8 cellular contexts compared by ENCODE assay signal in genomic region chr12:94244165-94245133, GRCh38.
DNase-seq lines count a peak whose midpoint lies in the region; ATAC-seq lines count a peak whose summit lies in the region.

No MANE protein-coding gene starts in this region.

- peaks cover 33% of the 10 kb centered on the region for H3K4me1 Mint-ChIP-seq in activated CD4-positive, alpha-beta T cell treated with anti-CD3 and anti-CD28 coated beads, Interleukin-2, amount 10 ng/mL, durations not matched to agents 24 days and 14 days
- H3K4me1 Mint-ChIP-seq in naive thymus-derived CD8-positive, alpha-beta T cell: peaks cover 8 to 62% (median 24%) of the 10 kb centered on the region in 4 donors

- H3K27ac Mint-ChIP-seq in activated CD4-positive, alpha-beta T cell treated with anti-CD3 and anti-CD28 coated beads, Interleukin-2, amount 10 ng/mL, durations not matched to agents 24 days and 14 days: peak overlapping the region; percentile 77
- H3K27ac Mint-ChIP-seq in naive thymus-derived CD8-positive, alpha-beta T cell: peak overlapping the region in 8 of 10 donors; percentile 51 to 88 (median 71)

- peaks cover 79% of the 10 kb centered on the region for H3K36me3 Mint-ChIP-seq in activated CD4-positive, alpha-beta T cell treated with anti-CD3 and anti-CD28 coated beads, Interleukin-2, amount 10 ng/mL, durations not matched to agents 24 days and 14 days (ENCODE audit: low read depth)
- peaks cover 0 to 43% (median 23%) of the 10 kb centered on the region in 3 donors for H3K36me3 Mint-ChIP-seq in naive thymus-derived CD8-positive, alpha-beta T cell

- ATAC-seq in GM19043 (IDR thresholded peaks at IDR 0.05; ENCODE audit: low read depth, unreplicated experiment): peak; percentile 55
- peak; percentile 54 for ATAC-seq in HG03108 (IDR thresholded peaks at IDR 0.05; ENCODE audit: unreplicated experiment)
- ATAC-seq in naive thymus-derived CD8-positive, alpha-beta T cell: peak; percentile 41 to 78

- DNase-seq in activated CD4-positive, alpha-beta T cell treated with anti-CD3 and anti-CD28 coated beads, Interleukin-2, amount 10 ng/mL, durations not matched to agents 24 days and 14 days: peak; percentile 80
- DNase-seq in naive thymus-derived CD8-positive, alpha-beta T cell: peak in 3 of 10 donors; percentile 15 to 42 (median 16)
- DNase-seq in NCI-H524 (lab: John Stamatoyannopoulos, UW): no peak
- no peak for DNase-seq in HuH-7.5 (ENCODE audit: low spot score)
- DNase-seq in midbrain (lab: John Stamatoyannopoulos, UW): no peak
- DNase-seq in islet precursor cell: no peak

- H3K27me3 Mint-ChIP-seq in activated CD4-positive, alpha-beta T cell treated with anti-CD3 and anti-CD28 coated beads, Interleukin-2, amount 10 ng/mL, durations not matched to agents 24 days and 14 days: no peaks in the 10 kb centered on the region
- H3K27me3 Mint-ChIP-seq in naive thymus-derived CD8-positive, alpha-beta T cell: no peaks in the 10 kb centered on the region

- peak overlapping the region; percentile 53 for H3K4me3 Mint-ChIP-seq in activated CD4-positive, alpha-beta T cell treated with anti-CD3 and anti-CD28 coated beads, Interleukin-2, amount 10 ng/mL, durations not matched to agents 24 days and 14 days
- H3K4me3 Mint-ChIP-seq in naive thymus-derived CD8-positive, alpha-beta T cell: peak overlapping the region in 7 of 10 donors; percentile 12 to 58 (median 49)

- intact Hi-C loops in activated CD4-positive, alpha-beta T cell treated with anti-CD3 and anti-CD28 coated beads, Interleukin-2, amount 10 ng/mL, durations not matched to agents 24 days and 14 days (cut with micrococcal nuclease): loop anchor here (1.0 to 2.0 kb wide), 2 partner anchors 18 to 36 kb away; no protein-coding TSS in a partner anchor

- peaks cover 8% of the 10 kb centered on the region for H3K9me3 Mint-ChIP-seq in activated CD4-positive, alpha-beta T cell treated with anti-CD3 and anti-CD28 coated beads, Interleukin-2, amount 10 ng/mL, durations not matched to agents 24 days and 14 days
- H3K9me3 Mint-ChIP-seq in naive thymus-derived CD8-positive, alpha-beta T cell: no peaks in the 10 kb centered on the region

- POLR2A ChIA-PET in naive thymus-derived CD8-positive, alpha-beta T cell (lab: Charles Lee): interaction anchor here (1.0 kb wide), 1 partner anchor 119 kb away, joined by 3 read pairs; no protein-coding TSS in a partner anchor
